Comparison of ENCODE assay signal across 8 cellular contexts in genomic region chr6:106973018-106973840, GRCh38. TPM values are rescaled to one million over a fixed set of nuclear protein-coding genes. Genes with fewer than 3 reads are reported as not detected.
A peak's percentile ranks its signal among the peaks of the same experiment; 100 is the strongest.
DNase-seq lines count a peak whose midpoint lies in the region; ATAC-seq, FAIRE-seq and TF ChIP-seq lines count a peak whose summit lies in the region.

No MANE protein-coding gene starts in this region.

- peak overlapping the region in 7 of 8 donors; percentile 8 to 81 (median 69) for H3K4me3 Mint-ChIP-seq in CD4-positive, alpha-beta memory T cell

- TF ChIP-seq CTCF in bronchial epithelial cell (IDR thresholded peaks at IDR 0.05; ENCODE audit: insufficient read depth, low read length, severe bottlenecking): no peak

- H3K9ac ChIP-seq in mucosa of stomach (ENCODE audit: low read length): peak overlapping the region; percentile 97

- H3K4me1 Mint-ChIP-seq in CD4-positive, alpha-beta memory T cell: peaks cover 2 to 20% (median 9%) of the 10 kb centered on the region in 4 donors

- DNase-seq in CD4-positive, alpha-beta memory T cell: no peak
- peak; percentile 56 for DNase-seq in NCI-H1105 (lab: John Stamatoyannopoulos, UW)
- no peak for DNase-seq in bronchial epithelial cell (ENCODE audit: low read depth)
- no peak for DNase-seq in DMS153 treated with DMSO at 0.1 percent for 48 hours (lab: John Stamatoyannopoulos, UW; ENCODE audit: unreplicated experiment)
- no peak for DNase-seq in stimulated activated CD4-positive, alpha-beta T cell treated with anti-CD3 and anti-CD28 coated beads, Interleukin-2, amount 100 ng/mL, for 48 hours
- no peak for DNase-seq in activated gamma-delta T cell (lab: John Stamatoyannopoulos, UW)

- H3K27ac Mint-ChIP-seq in CD4-positive, alpha-beta memory T cell: no peak overlapping the region

- peaks cover 35 to 44% of the 10 kb centered on the region in 2 donors for H3K27me3 Mint-ChIP-seq in CD4-positive, alpha-beta memory T cell

- ATAC-seq in HG02970 (IDR thresholded peaks at IDR 0.05; ENCODE audit: low FRiP score, unreplicated experiment): no peak

- no peak overlapping the region for H3K27ac ChIP-seq in CD4-positive, alpha-beta memory T cell (ENCODE audit: low read depth, low read length)

- H3K36me3 Mint-ChIP-seq in CD4-positive, alpha-beta memory T cell: no peaks in the 10 kb centered on the region

- H3K9me3 ChIP-seq in CD4-positive, alpha-beta memory T cell (ENCODE audit: control insufficient read depth in 1 of 2, low read length in 2 of 2): no peaks in the 10 kb centered on the region
- no peaks in the 10 kb centered on the region for H3K9me3 ChIP-seq in mucosa of stomach (ENCODE audit: control insufficient read depth, low read length)

- FAIRE-seq in bronchial epithelial cell (lab: Jason Lieb, UNC): no peak

- POLR2A ChIA-PET in CD4-positive, alpha-beta memory T cell (lab: Charles Lee; ENCODE audit: partially characterized antibody): no interaction called here

- H3K4me1 ChIP-seq in CD4-positive, alpha-beta memory T cell (ENCODE audit: insufficient read depth, low read length): peaks cover 23% of the 10 kb centered on the region
- peaks cover 15% of the 10 kb centered on the region for H3K4me1 ChIP-seq in mucosa of stomach (ENCODE audit: control insufficient read depth, insufficient read depth, low read length)

- H3K36me3 ChIP-seq in CD4-positive, alpha-beta memory T cell (ENCODE audit: insufficient read depth, low read length): no peaks in the 10 kb centered on the region
- H3K36me3 ChIP-seq in bronchial epithelial cell (ENCODE audit: control insufficient read depth, insufficient read depth, low read length) (peaks cover 3% of the 10 kb centered on the region), mucosa of stomach (ENCODE audit: control insufficient read depth, insufficient read depth, low read length) (no peaks in the 10 kb centered on the region)

- H3K9me3 Mint-ChIP-seq in CD4-positive, alpha-beta memory T cell: no peaks in the 10 kb centered on the region

- no peak overlapping the region for H3K4me3 ChIP-seq in CD4-positive, alpha-beta memory T cell (ENCODE audit: low read length in 2 of 2)
- peak overlapping the region; percentile 99 for H3K4me3 ChIP-seq in bronchial epithelial cell (ENCODE audit: low read depth, low read length)
- peak overlapping the region; percentile 97 for H3K4me3 ChIP-seq in mucosa of stomach (ENCODE audit: low read length)

- intact Hi-C loops in CD4-positive, alpha-beta memory T cell (cut with micrococcal nuclease): no loop called here

- CTCF ChIA-PET in CD4-positive, alpha-beta memory T cell (lab: Charles Lee; ENCODE audit: partially characterized antibody): interaction anchor here (1.1 kb wide), 1 partner anchor 24 kb away, joined by 3 read pairs; no protein-coding TSS in a partner anchor

- H3K27me3 ChIP-seq in CD4-positive, alpha-beta memory T cell (ENCODE audit: insufficient read depth, low read length): peaks cover 3% of the 10 kb centered on the region
- no peaks in the 10 kb centered on the region for H3K27me3 ChIP-seq in bronchial epithelial cell (ENCODE audit: control insufficient read depth, insufficient read depth, low read length)
- H3K27me3 ChIP-seq in mucosa of stomach (ENCODE audit: control insufficient read depth, insufficient read depth, low read length): peaks cover 14% of the 10 kb centered on the region

RNA-seq across cellular contexts. Expression of gene CD24, which starts 1.3 kb away (rescaled TPM):
- not detected for total RNA-seq in CD4-positive, alpha-beta memory T cell
- polyA plus RNA-seq in CD4-positive, alpha-beta memory T cell: under 1 TPM in 1 of 2 donors, not detected in 1; 0.99 TPM
- 911 and 1,344 TPM in 2 replicates for total RNA-seq in bronchial epithelial cell

RNA-seq across cellular contexts. Expression of gene MTRES1, which starts 54.8 kb away (rescaled TPM):
- total RNA-seq in CD4-positive, alpha-beta memory T cell: 10 to 100 TPM; 21.6 to 23.7 TPM
- polyA plus RNA-seq in CD4-positive, alpha-beta memory T cell: 10 to 100 TPM; 12.1 to 19.4 TPM
- 11.3 and 13.3 TPM in 2 replicates for total RNA-seq in bronchial epithelial cell

Comparison
In these comparisons a context has a peak if more than half of its experiments do, and no peak if none do; other contexts are left out.
1. H3K4me3 ChIP-seq: peak in bronchial epithelial cell (single experiment) and mucosa of stomach (single experiment); none in CD4-positive, alpha-beta memory T cell (0 of 2).
2. RNA of gene CD24, which starts 1.3 kb away (total RNA-seq): 911 to 1,344 TPM in bronchial epithelial cell; not detected in CD4-positive, alpha-beta memory T cell; every median in the first group is over 100 times any median in the second.